In the genomic region with DNA sequence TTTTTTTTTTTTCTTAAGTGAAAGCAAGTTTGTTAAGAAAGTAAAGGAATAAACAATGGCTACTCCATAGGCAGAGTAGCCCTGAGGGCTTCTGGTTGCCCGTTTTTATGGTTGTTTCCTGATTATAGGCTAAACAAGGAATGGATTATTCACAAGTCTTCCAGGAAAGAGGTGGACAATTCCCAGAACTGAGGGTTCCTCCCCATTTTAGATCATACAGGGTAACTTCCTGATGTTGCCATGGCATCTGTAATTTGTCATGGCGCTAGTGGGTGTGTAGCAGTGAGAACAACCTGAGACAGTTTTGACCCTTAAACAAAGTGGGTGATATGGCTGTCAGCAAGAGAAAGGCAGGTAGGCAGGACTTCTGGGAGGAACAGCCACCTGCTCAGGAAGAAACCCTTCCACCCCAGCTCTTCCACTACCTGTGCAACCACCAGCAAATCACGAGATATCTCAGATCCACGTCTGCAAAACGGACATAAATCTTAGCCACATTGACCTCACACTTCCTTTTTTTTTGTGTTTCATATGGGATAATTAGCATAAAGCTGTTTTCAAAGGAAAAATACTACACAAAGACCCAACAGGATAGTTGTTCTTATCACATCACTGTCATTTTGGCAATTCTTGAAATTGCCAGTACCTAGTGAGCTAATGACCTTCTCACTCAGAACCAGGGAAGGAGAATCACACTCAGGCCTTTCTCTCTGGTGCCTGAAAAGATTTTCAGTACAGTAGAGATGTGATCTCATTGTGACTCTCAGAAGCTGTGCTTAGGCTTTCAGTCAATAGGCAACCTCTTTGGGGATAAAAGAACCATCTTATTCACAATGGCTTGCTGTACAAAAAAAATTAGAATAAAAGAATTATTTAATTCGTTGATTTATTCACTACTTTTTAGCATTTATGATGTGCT, we compare ENCODE assay signal across 9 cellular contexts. TPM values are rescaled to one million over a fixed set of nuclear protein-coding genes. Genes with fewer than 3 reads are reported as not detected.
DNase-seq lines count a peak whose midpoint lies in the region; ATAC-seq and TF ChIP-seq lines count a peak whose summit lies in the region.
"Had no signal": no experiment of that assay in that cellular context is flagged by ENCODE, and none has a peak within 500 bp of the region (broad histone marks: within the 10 kb centered on the region; RNA-seq: fewer than 3 reads in every experiment).

No MANE protein-coding gene starts in this region.

- H3K27ac ChIP-seq in spleen, result peak overlapping the region; percentile 17 to 78 (median 56)

- peak; percentile 69 for DNase-seq in activated CD4-positive, alpha-beta T cell treated with anti-CD3 and anti-CD28 coated beads, Interleukin-2, amount 10 ng/mL, durations not matched to agents 24 days and 14 days
- no peak for DNase-seq in activated CD4-positive, alpha-beta T cell treated with anti-CD3 and anti-CD28 coated beads, Interleukin-2, amount 50 U/mL, for 48 hours
- peak; percentile 45 for DNase-seq in NOMO-1 treated with dmso at 0.1 percent for 144 hours (lab: John Stamatoyannopoulos, UW; ENCODE audit: unreplicated experiment)
- no peak for DNase-seq in spleen
- DNase-seq in HEK293T (ENCODE audit: extremely low spot score), result no peak
- DNase-seq in mesenteric fat pad (ENCODE audit: low spot score), result no peak
- DNase-seq in SHP77 treated with DMSO at 0.1 percent for 48 hours (lab: John Stamatoyannopoulos, UW), result no peak
- DNase-seq: activated gamma-delta T cell had no signal

- H3K27me3 ChIP-seq in spleen (replicated peaks in 1 of 7), result no peaks in the 10 kb centered on the region

- TF ChIP-seq POLR2A in spleen (IDR thresholded peaks at IDR 0.05), result no peak

- no peak for TF ChIP-seq CTCF in spleen (IDR thresholded peaks at IDR 0.05 in 8 of 11, conservative IDR thresholded peaks at IDR 0.05 in 3 of 11)

- no peak overlapping the region for H3K4me3 ChIP-seq in spleen

- H3K36me3 ChIP-seq in spleen, result no peaks in the 10 kb centered on the region

- peaks cover 29 to 71% (median 44%) of the 10 kb centered on the region in 6 donors for H3K4me1 ChIP-seq in spleen

- H3K27ac Mint-ChIP-seq in activated CD4-positive, alpha-beta T cell treated with anti-CD3 and anti-CD28 coated beads, Interleukin-2, amount 10 ng/mL, durations not matched to agents 24 days and 14 days, result peak overlapping the region; percentile 90

- 26 to 38% (median 32%) methylated on average over 6 of the region's 6 CpGs for WGBS in spleen, 5 donors

- H3K4me1 Mint-ChIP-seq in activated CD4-positive, alpha-beta T cell treated with anti-CD3 and anti-CD28 coated beads, Interleukin-2, amount 10 ng/mL, durations not matched to agents 24 days and 14 days, result peaks cover 74% of the 10 kb centered on the region

- CTCF ChIA-PET in HEK293T (lab: Yijun Ruan, JAX), result no interaction called here

- H3K4me3 Mint-ChIP-seq in activated CD4-positive, alpha-beta T cell treated with anti-CD3 and anti-CD28 coated beads, Interleukin-2, amount 10 ng/mL, durations not matched to agents 24 days and 14 days, result peak overlapping the region; percentile 10

- H3K36me3 Mint-ChIP-seq in activated CD4-positive, alpha-beta T cell treated with anti-CD3 and anti-CD28 coated beads, Interleukin-2, amount 10 ng/mL, durations not matched to agents 24 days and 14 days (ENCODE audit: low read depth), result no peaks in the 10 kb centered on the region

- peak; percentile 35 for ATAC-seq in HG02852 (IDR thresholded peaks at IDR 0.05; ENCODE audit: unreplicated experiment)

- H3K9me3 Mint-ChIP-seq in activated CD4-positive, alpha-beta T cell treated with anti-CD3 and anti-CD28 coated beads, Interleukin-2, amount 10 ng/mL, durations not matched to agents 24 days and 14 days, result peaks cover 3% of the 10 kb centered on the region

- POLR2A ChIA-PET in HEK293T (lab: Yijun Ruan, JAX), result no interaction called here

- H3K9me3 ChIP-seq in spleen, result no peaks in the 10 kb centered on the region

- H3K27me3 Mint-ChIP-seq in activated CD4-positive, alpha-beta T cell treated with anti-CD3 and anti-CD28 coated beads, Interleukin-2, amount 10 ng/mL, durations not matched to agents 24 days and 14 days, result no peaks in the 10 kb centered on the region

- intact Hi-C loops in activated CD4-positive, alpha-beta T cell treated with anti-CD3 and anti-CD28 coated beads, Interleukin-2, amount 10 ng/mL, durations not matched to agents 24 days and 14 days (cut with micrococcal nuclease), result loop anchor here (1.0 to 5.0 kb wide), 12 partner anchors 18 to 876 kb away; a partner anchor contains a TSS
- intact Hi-C loops in spleen (cut with DNase I; ENCODE audit: low total_unique reads), result no loop called here

TF ChIP-seq in HEK293T, 16 proteins besides CTCF, POLR2A, EP300 and RAD21:
- TF ChIP-seq FOXK2 (IDR thresholded peaks at IDR 0.05) (no peak), BHLHE40 (IDR thresholded peaks at IDR 0.05; ENCODE audit: borderline replicate concordance) (no peak)
- TF ChIP-seq, protein P1, sequence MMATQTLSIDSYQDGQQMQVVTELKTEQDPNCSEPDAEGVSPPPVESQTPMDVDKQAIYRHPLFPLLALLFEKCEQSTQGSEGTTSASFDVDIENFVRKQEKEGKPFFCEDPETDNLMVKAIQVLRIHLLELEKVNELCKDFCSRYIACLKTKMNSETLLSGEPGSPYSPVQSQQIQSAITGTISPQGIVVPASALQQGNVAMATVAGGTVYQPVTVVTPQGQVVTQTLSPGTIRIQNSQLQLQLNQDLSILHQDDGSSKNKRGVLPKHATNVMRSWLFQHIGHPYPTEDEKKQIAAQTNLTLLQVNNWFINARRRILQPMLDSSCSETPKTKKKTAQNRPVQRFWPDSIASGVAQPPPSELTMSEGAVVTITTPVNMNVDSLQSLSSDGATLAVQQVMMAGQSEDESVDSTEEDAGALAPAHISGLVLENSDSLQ (IDR thresholded peaks at IDR 0.05), result no peak

RNA-seq across cellular contexts. Expression of a gene that starts 34.9 kb away (rescaled TPM):
- 13.5 and 14.6 TPM in 2 replicates for total RNA-seq in activated CD4-positive, alpha-beta T cell treated with anti-CD3 and anti-CD28 coated beads, Interleukin-2, amount 10 ng/mL, durations not matched to agents 24 days and 14 days
- total RNA-seq in spleen, result 10 to 100 TPM in 1 of 7 donors, 1 to 10 TPM in 6; 6.6 to 11.9 (median 7.6) TPM
- 1 to 10 TPM; 3.4 to 7.4 (median 4.4) TPM for polyA plus RNA-seq in spleen
- total RNA-seq in mesenteric fat pad, result 5.8 TPM

Comparison
In these comparisons a context has a peak if more than half of its experiments do, and no peak if none do; other contexts are left out.
1. DNase-seq: peak in activated CD4-positive, alpha-beta T cell treated with anti-CD3 and anti-CD28 coated beads, Interleukin-2, amount 10 ng/mL, durations not matched to agents 24 days and 14 days (single experiment) and NOMO-1 treated with dmso at 0.1 percent for 144 hours (single experiment); none in activated CD4-positive, alpha-beta T cell treated with anti-CD3 and anti-CD28 coated beads, Interleukin-2, amount 50 U/mL, for 48 hours (0 of 2), spleen (single experiment), HEK293T (single experiment), mesenteric fat pad (single experiment) and SHP77 treated with DMSO at 0.1 percent for 48 hours (single experiment).